7 cellular contexts compared by ENCODE assay signal in genomic region chr10:21558984-21559383, GRCh38. TPM values are rescaled to one million over a fixed set of nuclear protein-coding genes. Genes with fewer than 3 reads are reported as not detected.
A peak's percentile ranks its signal among the peaks of the same experiment; 100 is the strongest.
DNase-seq lines count a peak whose midpoint lies in the region; ATAC-seq and TF ChIP-seq lines count a peak whose summit lies in the region.
"Not testable (repeated sequence)": the region's sequence is repeated elsewhere in the genome, so short reads cannot be mapped to it uniquely, and the experiment has no call there.
"Had no signal": no experiment of that assay in that cellular context is flagged by ENCODE, and none has a peak within 500 bp of the region (broad histone marks: within the 10 kb centered on the region; RNA-seq: fewer than 3 reads in every experiment).

No MANE protein-coding gene starts in this region.

- not testable (repeated sequence) for H3K23ac ChIP-seq in trophoblast cell (ENCODE audit: low read length)

- H4K91ac ChIP-seq in trophoblast cell (ENCODE audit: low read depth, low read length) = not testable (repeated sequence)

- not testable (repeated sequence) for H3K14ac ChIP-seq in trophoblast cell (ENCODE audit: low read length)

- H3K4me2 ChIP-seq in trophoblast cell (ENCODE audit: low read length) = not testable (repeated sequence)

- H3K4me1 ChIP-seq in HEK293 (ENCODE audit: control insufficient read depth, insufficient read depth, low read length); trophoblast cell (ENCODE audit: control insufficient read depth in 1 of 2, insufficient read depth in 2 of 2, low read length in 2 of 2): not testable (repeated sequence)
- H3K4me1 ChIP-seq in spleen = peaks cover 0 to 27% (median 11%) of the 10 kb centered on the region in 6 donors

- H3K4me1 Mint-ChIP-seq in WTC11 = peaks cover 19% of the 10 kb centered on the region
- H3K4me1 Mint-ChIP-seq in activated T-helper 2 cell treated with anti-CD3 and anti-CD28 coated beads, Interferon-gamma antibody, Interleukin-2, Interleukin-4, amounts not matched to agents 10 μg/mL and 5 μg/mL and 100 μg/mL, durations not matched to agents 14 hours and 24 hours and 36 hours (ENCODE audit: low read depth) = not testable (repeated sequence)
- peaks cover 6 to 25% of the 10 kb centered on the region in 2 donors for H3K4me1 Mint-ChIP-seq in stimulated activated naive B cell treated with anti-CD40 and anti-IgM and Interleukin-4, amounts not matched to agents 10 μg/mL and 1 μg/mL and 100 μg/mL, for 72 hours

- H3K79me2 ChIP-seq in trophoblast cell (ENCODE audit: control insufficient read depth, insufficient read depth, low read length, poor library complexity) = not testable (repeated sequence)

- H3K36me3 ChIP-seq in HEK293 (ENCODE audit: control insufficient read depth in 2 of 2, insufficient read depth in 1 of 2, low read length in 2 of 2) = peaks cover 41 to 55% of the 10 kb centered on the region in 2 experiments
- H3K36me3 ChIP-seq in trophoblast cell (ENCODE audit: control insufficient read depth in 1 of 2, insufficient read depth in 2 of 2, low read length in 2 of 2) = peaks cover 20 to 22% of the 10 kb centered on the region in 2 experiments
- peaks cover 0 to 90% (median 38%) of the 10 kb centered on the region in 6 donors for H3K36me3 ChIP-seq in spleen

- not testable (repeated sequence) for H3K4me3 ChIP-seq in HEK293 (ENCODE audit: low read depth, low read length); trophoblast cell (ENCODE audit: low read depth, low read length); spleen

- not testable (repeated sequence) for DNase-seq in WTC11 (ENCODE audit: low spot score); activated T-helper 2 cell treated with anti-CD3 and anti-CD28 coated beads, Interferon-gamma antibody, Interleukin-2, Interleukin-4, amounts not matched to agents 10 μg/mL and 5 μg/mL and 100 μg/mL, durations not matched to agents 14 hours and 24 hours and 36 hours (ENCODE audit: low spot score); trophoblast cell; stimulated activated naive B cell treated with anti-CD40 and anti-IgM and Interleukin-4, amounts not matched to agents 10 μg/mL and 1 μg/mL and 100 μg/mL, for 72 hours
- DNase-seq in spleen = peak; percentile 32

- not testable (repeated sequence) for H4K12ac ChIP-seq in trophoblast cell (ENCODE audit: low read depth, low read length)

- not testable (repeated sequence) for H3K4me3 Mint-ChIP-seq in WTC11; activated T-helper 2 cell treated with anti-CD3 and anti-CD28 coated beads, Interferon-gamma antibody, Interleukin-2, Interleukin-4, amounts not matched to agents 10 μg/mL and 5 μg/mL and 100 μg/mL, durations not matched to agents 14 hours and 24 hours and 36 hours (ENCODE audit: low read depth); stimulated activated naive B cell treated with anti-CD40 and anti-IgM and Interleukin-4, amounts not matched to agents 10 μg/mL and 1 μg/mL and 100 μg/mL, for 72 hours

- H3K4ac ChIP-seq in trophoblast cell (ENCODE audit: low read depth, low read length) = peak overlapping the region; percentile 27

- H3K9ac ChIP-seq in trophoblast cell (ENCODE audit: low read length) = not testable (repeated sequence)

- intact Hi-C loops in activated T-helper 2 cell treated with anti-CD3 and anti-CD28 coated beads, Interferon-gamma antibody, Interleukin-2, Interleukin-4, amounts not matched to agents 10 μg/mL and 5 μg/mL and 100 μg/mL, durations not matched to agents 14 hours and 24 hours and 36 hours (cut with micrococcal nuclease); spleen (cut with DNase I; ENCODE audit: low total_unique reads): not testable (repeated sequence)

- not testable (repeated sequence) for H3K9me3 ChIP-seq in HEK293 (ENCODE audit: control insufficient read depth, insufficient read depth, low read depth, low read length); trophoblast cell (ENCODE audit: insufficient read depth, low read depth, low read length); spleen

- H3K79me1 ChIP-seq in trophoblast cell (ENCODE audit: low read length) = not testable (repeated sequence)

- H3K9me3 Mint-ChIP-seq in WTC11; activated T-helper 2 cell treated with anti-CD3 and anti-CD28 coated beads, Interferon-gamma antibody, Interleukin-2, Interleukin-4, amounts not matched to agents 10 μg/mL and 5 μg/mL and 100 μg/mL, durations not matched to agents 14 hours and 24 hours and 36 hours; stimulated activated naive B cell treated with anti-CD40 and anti-IgM and Interleukin-4, amounts not matched to agents 10 μg/mL and 1 μg/mL and 100 μg/mL, for 72 hours: not testable (repeated sequence)

- CTCF ChIA-PET in HEK293 (lab: Yijun Ruan, JAX) = interaction anchor here (0.6 to 0.7 kb wide), 3 partner anchors 26 to 544 kb away, joined by 3 to 4 read pairs (median 4); no protein-coding TSS in a partner anchor
- CTCF ChIA-PET in WTC11 (lab: Charles Lee) = not testable (repeated sequence)

- not testable (repeated sequence) for H3K27ac ChIP-seq in HEK293 (ENCODE audit: extremely low read depth, low read depth, low read length); trophoblast cell (ENCODE audit: low read depth, low read length); spleen

- not testable (repeated sequence) for H3K27ac Mint-ChIP-seq in WTC11
- peak overlapping the region; percentile 19 for H3K27ac Mint-ChIP-seq in activated T-helper 2 cell treated with anti-CD3 and anti-CD28 coated beads, Interferon-gamma antibody, Interleukin-2, Interleukin-4, amounts not matched to agents 10 μg/mL and 5 μg/mL and 100 μg/mL, durations not matched to agents 14 hours and 24 hours and 36 hours
- H3K27ac Mint-ChIP-seq in stimulated activated naive B cell treated with anti-CD40 and anti-IgM and Interleukin-4, amounts not matched to agents 10 μg/mL and 1 μg/mL and 100 μg/mL, for 72 hours = peak overlapping the region; percentile 22

- H3K18ac ChIP-seq in trophoblast cell (ENCODE audit: low read length) = not testable (repeated sequence)

- H2BK120ac ChIP-seq in trophoblast cell (ENCODE audit: insufficient read depth, low read length, poor library complexity) = not testable (repeated sequence)

- H3K27me3 ChIP-seq in trophoblast cell (ENCODE audit: insufficient read depth, low read length); spleen (replicated peaks in 1 of 7): not testable (repeated sequence)

- not testable (repeated sequence) for TF ChIP-seq POLR2A in spleen (IDR thresholded peaks at IDR 0.05)

- POLR2A ChIA-PET in HEK293 (lab: Yijun Ruan, JAX) (interaction anchor here (0.7 kb wide), 1 partner anchor 438 kb away, joined by 3 read pairs; no protein-coding TSS in a partner anchor), WTC11 (lab: Charles Lee) (interaction anchor here (0.6 kb wide), 1 partner anchor 10 kb away, joined by 4 read pairs; no protein-coding TSS in a partner anchor)

- not testable (repeated sequence) for H3K27me3 Mint-ChIP-seq in WTC11 (ENCODE audit: low read depth); activated T-helper 2 cell treated with anti-CD3 and anti-CD28 coated beads, Interferon-gamma antibody, Interleukin-2, Interleukin-4, amounts not matched to agents 10 μg/mL and 5 μg/mL and 100 μg/mL, durations not matched to agents 14 hours and 24 hours and 36 hours (ENCODE audit: low read depth); stimulated activated naive B cell treated with anti-CD40 and anti-IgM and Interleukin-4, amounts not matched to agents 10 μg/mL and 1 μg/mL and 100 μg/mL, for 72 hours

- peaks cover 48% of the 10 kb centered on the region for H3K36me3 Mint-ChIP-seq in WTC11
- H3K36me3 Mint-ChIP-seq in activated T-helper 2 cell treated with anti-CD3 and anti-CD28 coated beads, Interferon-gamma antibody, Interleukin-2, Interleukin-4, amounts not matched to agents 10 μg/mL and 5 μg/mL and 100 μg/mL, durations not matched to agents 14 hours and 24 hours and 36 hours (ENCODE audit: low read depth) = peaks cover 65% of the 10 kb centered on the region
- peaks cover 54 to 61% of the 10 kb centered on the region in 2 donors for H3K36me3 Mint-ChIP-seq in stimulated activated naive B cell treated with anti-CD40 and anti-IgM and Interleukin-4, amounts not matched to agents 10 μg/mL and 1 μg/mL and 100 μg/mL, for 72 hours

- H2BK5ac ChIP-seq in trophoblast cell (ENCODE audit: low read depth, low read length, poor library complexity) = not testable (repeated sequence)

- not testable (repeated sequence) for H4K8ac ChIP-seq in trophoblast cell (ENCODE audit: low read depth, low read length)

- not testable (repeated sequence) for TF ChIP-seq CTCF in HEK293 (tag by site-specific recombination; IDR thresholded peaks at IDR 0.05); WTC11 (IDR thresholded peaks at IDR 0.05); spleen (IDR thresholded peaks at IDR 0.05 in 8 of 11, conservative IDR thresholded peaks at IDR 0.05 in 3 of 11)

- H2AK5ac ChIP-seq in trophoblast cell (ENCODE audit: low read length) = not testable (repeated sequence)

- H2BK12ac ChIP-seq in trophoblast cell (ENCODE audit: low read length) = not testable (repeated sequence)

- not testable (repeated sequence) for H2AFZ ChIP-seq in trophoblast cell (ENCODE audit: insufficient read depth, low read length, poor library complexity)

- no CpG with 5 or more reads among the region's 7 CpGs for WGBS in trophoblast cell (ENCODE audit: extremely low coverage, insufficient coverage, insufficient read length)
- WGBS in spleen, 5 donors = 92 to 99% (median 94%) methylated on average over 7 of the region's 7 CpGs

- ATAC-seq in WTC11; stimulated activated naive B cell treated with anti-CD40 and anti-IgM and Interleukin-4, amounts not matched to agents 10 μg/mL and 1 μg/mL and 100 μg/mL, for 72 hours (replicated peaks): not testable (repeated sequence)

TF ChIP-seq in HEK293, 187 proteins besides CTCF, POLR2A, EP300 and RAD21:
- peak; percentile 61 for TF ChIP-seq ZNF121 (tag by site-specific recombination; IDR thresholded peaks at IDR 0.05)

RNA-seq across cellular contexts. Expression of gene MLLT10, which starts 25.0 kb away (rescaled TPM):
- total RNA-seq in WTC11 (2021) (52.7 to 60.3 TPM (median 60.1 TPM) in 3 replicates), spleen (10 to 100 TPM; 34.9 to 58.1 (median 50.6) TPM)
- 45.4 and 47.4 TPM in 2 replicates for total RNA-seq in activated T-helper 2 cell treated with anti-CD3 and anti-CD28 coated beads, Interferon-gamma antibody, Interleukin-2, Interleukin-4, amounts not matched to agents 10 μg/mL and 5 μg/mL and 100 μg/mL, durations not matched to agents 14 hours and 24 hours and 36 hours
- polyA plus RNA-seq in trophoblast cell (2013) = 53.9 and 56.9 TPM in 2 replicates
- 10 to 100 TPM in 1 of 3 donors, 1 to 10 TPM in 2; 9.5 to 13.7 (median 9.9) TPM for polyA plus RNA-seq in spleen

RNA-seq across cellular contexts. Expression of gene SKIDA1, which starts 33.5 kb away (rescaled TPM):
- 9.4 to 12.9 TPM (median 11.8 TPM) in 3 replicates for total RNA-seq in WTC11 (2021)
- 0.11 TPM in 2 replicates for total RNA-seq in activated T-helper 2 cell treated with anti-CD3 and anti-CD28 coated beads, Interferon-gamma antibody, Interleukin-2, Interleukin-4, amounts not matched to agents 10 μg/mL and 5 μg/mL and 100 μg/mL, durations not matched to agents 14 hours and 24 hours and 36 hours
- polyA plus RNA-seq in trophoblast cell (2013) = 27.4 and 28.4 TPM in 2 replicates
- total RNA-seq in spleen = under 1 TPM in 6 of 7 donors, not detected in 1; 0.16 to 0.91 (median 0.55) TPM
- under 1 TPM; 0.14 to 0.48 (median 0.30) TPM for polyA plus RNA-seq in spleen
- total RNA-seq: CD8-positive, alpha-beta T cell had no signal
